Comparison of ENCODE assay signal across 8 cellular contexts in genomic region chr2:219570194-219570923, GRCh38. TPM values are rescaled to one million over a fixed set of nuclear protein-coding genes. Genes with fewer than 3 reads are reported as not detected.
DNase-seq lines count a peak whose midpoint lies in the region; ATAC-seq and TF ChIP-seq lines count a peak whose summit lies in the region.

No MANE protein-coding gene starts in this region.

- H3K9ac ChIP-seq in skeletal muscle tissue (ENCODE audit: low read depth in 1 of 3, low read length in 3 of 3) = peak overlapping the region; percentile 19 to 89 (median 77)

- in situ Hi-C loops in astrocyte of the cerebellum (cut with HindIII; ENCODE audit: low sequenced_read_pairs) = no loop called here

- POLR2A ChIA-PET in HEK293T (lab: Yijun Ruan, JAX) = interaction anchor here (0.7 to 2.1 kb wide), 6 partner anchors 10 to 166 kb away, joined by 3 to 28 read pairs (median 7); partner anchors contain the start of genes CHPF, STK11IP and TMEM198

- ATAC-seq in GM21723 (IDR thresholded peaks at IDR 0.05; ENCODE audit: unreplicated experiment) (no peak), HG03159 (IDR thresholded peaks at IDR 0.05; ENCODE audit: unreplicated experiment) (no peak)

- no peak for TF ChIP-seq CTCF in astrocyte of the cerebellum (IDR thresholded peaks at IDR 0.05; ENCODE audit: low read depth, low read length, missing control alignments)

- CTCF ChIA-PET in HEK293T (lab: Yijun Ruan, JAX) = interaction anchor here (1.0 to 1.8 kb wide), 2 partner anchors 10 to 40 kb away, joined by 3 to 16 read pairs; no protein-coding TSS in a partner anchor

- H3K27ac ChIP-seq in ACC112 (ENCODE audit: low read depth, low read length) = no peak overlapping the region
- H3K27ac ChIP-seq in iPS DF 6.9 (ENCODE audit: low read length) = no peak overlapping the region
- peak overlapping the region; percentile 56 for H3K27ac ChIP-seq in skeletal muscle tissue (ENCODE audit: low read depth, low read length)

- WGBS in iPS DF 6.9 (ENCODE audit: insufficient coverage, insufficient read length) = no CpG with 5 or more reads among the region's 95 CpGs

- H3K4me1 ChIP-seq in ACC112 (ENCODE audit: control insufficient read depth, insufficient read depth, low read length, unreplicated experiment) (peaks cover 16% of the 10 kb centered on the region), iPS DF 6.9 (ENCODE audit: control insufficient read depth, insufficient read depth, low read length) (peaks cover 23% of the 10 kb centered on the region), skeletal muscle tissue (ENCODE audit: control insufficient read depth in 3 of 3, insufficient read depth in 3 of 3, low read length in 3 of 3) (peaks cover 12 to 20% (median 18%) of the 10 kb centered on the region in 3 donors)

- H2AFZ ChIP-seq in ACC112 (ENCODE audit: low read length, unreplicated experiment) = peak overlapping the region; percentile 57

- DNase-seq in HEK293T (ENCODE audit: extremely low spot score) (peak; percentile 53), astrocyte of the cerebellum (ENCODE audit: low read depth) (no peak), iPS DF 6.9 (ENCODE audit: low read depth, low spot score) (no peak), kidney glomerular epithelial cell (lab: John Stamatoyannopoulos, UW) (no peak)

- H3K36me3 ChIP-seq in ACC112 (ENCODE audit: insufficient read depth, low read length) (no peaks in the 10 kb centered on the region), iPS DF 6.9 (ENCODE audit: control insufficient read depth, insufficient read depth, low read length) (peaks cover 12% of the 10 kb centered on the region), skeletal muscle tissue (ENCODE audit: control insufficient read depth in 3 of 3, insufficient read depth in 3 of 3, low read length in 3 of 3) (peaks cover 16 to 26% (median 23%) of the 10 kb centered on the region in 3 donors)

- H3K79me2 ChIP-seq in ACC112 (ENCODE audit: control insufficient read depth, insufficient read depth, low read length, unreplicated experiment) = peaks cover 3% of the 10 kb centered on the region

- H3K27me3 ChIP-seq in ACC112 (ENCODE audit: insufficient read depth, low read length) (no peaks in the 10 kb centered on the region), iPS DF 6.9 (ENCODE audit: control insufficient read depth, insufficient read depth, low read length) (no peaks in the 10 kb centered on the region), skeletal muscle tissue (ENCODE audit: control insufficient read depth in 3 of 3, insufficient read depth in 3 of 3, low read length in 3 of 3) (no peaks in the 10 kb centered on the region)

- H3K4me3 ChIP-seq in ACC112 (ENCODE audit: low read depth, low read length) (peak overlapping the region; percentile 82), astrocyte of the cerebellum (ENCODE audit: low read depth, low read length) (peak overlapping the region; percentile 58), iPS DF 6.9 (ENCODE audit: low read length) (peak overlapping the region; percentile 84), skeletal muscle tissue (ENCODE audit: low read length in 3 of 3) (peak overlapping the region; percentile 54 to 77 (median 76))

- H3K9me3 ChIP-seq in iPS DF 6.9 (ENCODE audit: control insufficient read depth, insufficient read depth, low read length) (no peaks in the 10 kb centered on the region), skeletal muscle tissue (ENCODE audit: control insufficient read depth in 3 of 3, low read length in 3 of 3) (no peaks in the 10 kb centered on the region)

TF ChIP-seq in HEK293T, 16 proteins besides CTCF, POLR2A, EP300 and RAD21:
- TF ChIP-seq ELF4 (IDR thresholded peaks at IDR 0.05) (no peak), CTBP1 (IDR thresholded peaks at IDR 0.05; ENCODE audit: borderline replicate concordance) (no peak), FOXA1 (IDR thresholded peaks at IDR 0.05) (no peak), SP1 (IDR thresholded peaks at IDR 0.05) (no peak), NFRKB (IDR thresholded peaks at IDR 0.05) (no peak)

RNA-seq across cellular contexts. Expression of gene OBSL1, which starts 1.0 kb away (rescaled TPM):
- total RNA-seq in skeletal muscle tissue = 87.2 TPM

RNA-seq across cellular contexts. Expression of gene INHA, which starts 1.8 kb away (rescaled TPM):
- total RNA-seq in skeletal muscle tissue = not detected

RNA-seq across cellular contexts. Expression of gene TMEM198, which starts 26.5 kb away (rescaled TPM):
- 2.1 TPM for total RNA-seq in skeletal muscle tissue

RNA-seq across cellular contexts. Expression of gene CHPF, which starts 26.8 kb away (rescaled TPM):
- 33.4 TPM for total RNA-seq in skeletal muscle tissue

RNA-seq across cellular contexts. Expression of gene STK11IP, which starts 27.3 kb away (rescaled TPM):
- 8.9 TPM for total RNA-seq in skeletal muscle tissue
